8 cellular contexts compared by ENCODE assay signal in genomic region chr1:224513787-224514209, GRCh38.
DNase-seq lines count a peak whose midpoint lies in the region; ATAC-seq and TF ChIP-seq lines count a peak whose summit lies in the region.

No MANE protein-coding gene starts in this region.

- peak; percentile 60 for DNase-seq in AML-193 (lab: John Stamatoyannopoulos, UW)
- DNase-seq in NCI-H2227 treated with DMSO at 0.1 percent for 48 hours (lab: John Stamatoyannopoulos, UW), result peak; percentile 70
- DNase-seq in activated CD4-positive, CD25-positive, alpha-beta regulatory T cell treated with anti-CD3 and anti-CD28 coated beads, Interleukin-2, amount 50 U/mL, for 16 hours (ENCODE audit: low read depth, low spot score), result peak; percentile 75
- peak; percentile 84 for DNase-seq in cardiac fibroblast (ENCODE audit: low read depth in 2 of 2)
- peak; percentile 95 for DNase-seq in left kidney (ENCODE audit: low read depth, low spot score)
- peak; percentile 50 to 84 (median 62) for DNase-seq in stimulated activated CD4-positive, alpha-beta T cell treated with anti-CD3 and anti-CD28 coated beads, TNF-alpha, amount 100 ng/mL, for 1 hour (ENCODE audit: low read depth in 3 of 3, low spot score in 1 of 3)

- H3K4me3 ChIP-seq in cardiac fibroblast (replicated peaks in 1 of 2; ENCODE audit: low read depth in 2 of 2, low read length in 2 of 2), result no peak overlapping the region

- TF ChIP-seq CTCF in cardiac fibroblast (IDR thresholded peaks at IDR 0.05; ENCODE audit: low read depth, low read length), result peak; percentile 90

- peak; percentile 96 for ATAC-seq in GM18909 (IDR thresholded peaks at IDR 0.05; ENCODE audit: poor library complexity, unreplicated experiment)
- peak; percentile 88 for ATAC-seq in HG03108 (IDR thresholded peaks at IDR 0.05; ENCODE audit: unreplicated experiment)
